Comparison of ENCODE assay signal across 7 cellular contexts in the genomic region with DNA sequence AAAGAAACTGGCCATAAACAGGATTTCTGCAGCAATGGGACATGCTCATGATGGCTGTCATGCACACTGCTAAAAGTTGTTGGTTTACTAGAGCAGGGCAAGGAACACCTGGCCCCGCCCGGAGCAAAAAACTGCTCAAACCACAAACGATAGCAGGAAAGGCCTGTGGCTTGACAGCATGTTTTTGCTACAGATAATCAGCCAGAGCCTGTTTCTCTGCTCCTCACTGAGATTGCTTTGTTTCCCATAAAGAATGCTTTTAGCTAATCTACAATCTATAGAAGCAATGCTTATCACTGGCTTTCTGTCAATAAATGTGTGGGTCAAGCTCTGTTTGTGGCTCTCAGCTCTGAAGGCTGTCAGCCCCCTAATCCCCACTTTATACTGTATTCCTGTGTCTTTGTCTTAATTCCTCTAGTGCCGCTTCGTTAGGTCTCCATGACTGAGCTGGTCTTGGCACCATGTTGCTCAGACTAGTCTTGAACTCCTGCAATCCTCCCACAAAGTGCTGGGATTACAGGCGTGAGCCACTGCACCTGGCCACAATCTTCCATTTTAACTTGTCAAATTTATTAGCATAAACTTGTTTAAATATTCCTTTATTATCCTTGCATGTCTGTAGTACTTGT. TPM values are rescaled to one million over a fixed set of nuclear protein-coding genes. Genes with fewer than 3 reads are reported as not detected.
A peak's percentile ranks its signal among the peaks of the same experiment; 100 is the strongest.
DNase-seq lines count a peak whose midpoint lies in the region; ATAC-seq, FAIRE-seq and TF ChIP-seq lines count a peak whose summit lies in the region.
"Not testable (repeated sequence)": the region's sequence is repeated elsewhere in the genome, so short reads cannot be mapped to it uniquely, and the experiment has no call there.

No MANE protein-coding gene starts in this region.

- H3K4me3 ChIP-seq in CD8-positive, alpha-beta memory T cell (ENCODE audit: low read length): peak overlapping the region; percentile 48
- not testable (repeated sequence) for H3K4me3 ChIP-seq in K562, pancreas

- TF ChIP-seq POLR2A in K562 (conservative IDR thresholded peaks at IDR 0.05): not testable (repeated sequence)

- H3K36me3 ChIP-seq in CD8-positive, alpha-beta memory T cell (ENCODE audit: insufficient read depth, low read length); KOPT-K1 (ENCODE audit: insufficient read depth, low read length); K562 (ENCODE audit: control insufficient read depth, insufficient read depth, low read length); pancreas: not testable (repeated sequence)

- TF ChIP-seq EP300 in K562 (IDR thresholded peaks at IDR 0.05; ENCODE audit: low read length): not testable (repeated sequence)

- peak; percentile 35 for FAIRE-seq in K562 (lab: Jason Lieb, UNC)
- FAIRE-seq in pancreas (lab: Jason Lieb, UNC): not testable (repeated sequence)

- intact Hi-C loops in K562 (cut with micrococcal nuclease); pancreas (cut with DNase I): not testable (repeated sequence)

- peaks cover 26 to 49% (median 46%) of the 10 kb centered on the region in 3 donors for H3K4me1 Mint-ChIP-seq in CD8-positive, alpha-beta memory T cell
- H3K4me1 Mint-ChIP-seq in activated T-helper 17 cell treated with anti-CD3 and anti-CD28 coated beads, Interleukin-2, amount 50 U/mL, for 72 hours: not testable (repeated sequence)

- not testable (repeated sequence) for BruUV-seq in K562 (replicated peaks; lab: Mats Ljungman, UMichigan)

- TF ChIP-seq RAD21 in K562 (CRISPR knock-in tag; conservative IDR thresholded peaks at IDR 0.05 in 1 of 2, IDR thresholded peaks at IDR 0.05 in 1 of 2): not testable (repeated sequence)

- POLR2A ChIA-PET in CD8-positive, alpha-beta memory T cell (lab: Charles Lee): not testable (repeated sequence)
- POLR2A ChIA-PET in K562 (lab: Yijun Ruan, JAX): interaction anchor here (0.6 kb wide), 1 partner anchor 619 kb away, joined by 3 read pairs; no protein-coding TSS in a partner anchor

- H3K9me3 ChIP-seq in CD8-positive, alpha-beta memory T cell (ENCODE audit: low read length); K562 (replicated peaks; ENCODE audit: control insufficient read depth, insufficient read depth, low read depth, low read length); pancreas: not testable (repeated sequence)
- peaks cover 18% of the 10 kb centered on the region for H3K9me3 ChIP-seq in KOPT-K1 (ENCODE audit: insufficient read depth, low read length, poor library complexity, severe bottlenecking)

- CTCF ChIA-PET in CD8-positive, alpha-beta memory T cell (lab: Charles Lee): interaction anchor here (1.3 to 2.1 kb wide), 3 partner anchors 28 to 80 kb away, joined by 5 to 9 read pairs (median 5); partner anchors contain the start of gene XYLB
- CTCF ChIA-PET in K562 (lab: Yijun Ruan, JAX; ENCODE audit: low intra/inter-chr PET ratio): interaction anchor here (0.6 kb wide), 1 partner anchor 789 kb away, joined by 5 read pairs; no protein-coding TSS in a partner anchor

- H3K9me3 Mint-ChIP-seq in CD8-positive, alpha-beta memory T cell; activated T-helper 17 cell treated with anti-CD3 and anti-CD28 coated beads, Interleukin-2, amount 50 U/mL, for 72 hours: not testable (repeated sequence)

- H3K4me3 Mint-ChIP-seq in CD8-positive, alpha-beta memory T cell: peak overlapping the region in 6 of 7 donors; percentile 35 to 80 (median 54)
- H3K4me3 Mint-ChIP-seq in activated T-helper 17 cell treated with anti-CD3 and anti-CD28 coated beads, Interleukin-2, amount 50 U/mL, for 72 hours: not testable (repeated sequence)

- H3K4me2 ChIP-seq in K562 (ENCODE audit: insufficient read depth, low read length): not testable (repeated sequence)

- not testable (repeated sequence) for H3K9ac ChIP-seq in K562 (ENCODE audit: insufficient read depth in 1 of 2, low read depth in 2 of 2, low read length in 2 of 2)

- H4K20me1 ChIP-seq in K562 (replicated peaks; ENCODE audit: control insufficient read depth, insufficient read depth, low read length): not testable (repeated sequence)

- TF ChIP-seq CTCF in K562 (IDR thresholded peaks at IDR 0.05 in 2 of 3, conservative IDR thresholded peaks at IDR 0.05 in 1 of 3; ENCODE audit: insufficient read depth in 2 of 3, low read depth in 1 of 3, low read length in 3 of 3); pancreas (IDR thresholded peaks at IDR 0.05): not testable (repeated sequence)

- not testable (repeated sequence) for H3K9me1 ChIP-seq in K562 (ENCODE audit: control insufficient read depth, insufficient read depth, low read length)

- in situ Hi-C loops in K562 (cut with MboI): not testable (repeated sequence)

- not testable (repeated sequence) for H3K36me3 Mint-ChIP-seq in CD8-positive, alpha-beta memory T cell; activated T-helper 17 cell treated with anti-CD3 and anti-CD28 coated beads, Interleukin-2, amount 50 U/mL, for 72 hours (ENCODE audit: low read depth)

- 13% methylated on average over 6 of the region's 6 CpGs for WGBS in K562 (ENCODE audit: insufficient coverage, low coverage, missing lambda C conversion rate)
- 49 to 57% methylated on average over 6 of the region's 6 CpGs for WGBS in pancreas, 2 donors

- H3K27me3 Mint-ChIP-seq in CD8-positive, alpha-beta memory T cell; activated T-helper 17 cell treated with anti-CD3 and anti-CD28 coated beads, Interleukin-2, amount 50 U/mL, for 72 hours: not testable (repeated sequence)

- H2AFZ ChIP-seq in K562 (ENCODE audit: low read depth, low read length): not testable (repeated sequence)

- peaks cover 30% of the 10 kb centered on the region for H3K4me1 ChIP-seq in CD8-positive, alpha-beta memory T cell (ENCODE audit: insufficient read depth, low read length)
- not testable (repeated sequence) for H3K4me1 ChIP-seq in K562 (replicated peaks in 1 of 2; ENCODE audit: control insufficient read depth in 2 of 2, insufficient read depth in 2 of 2, low read length in 2 of 2); pancreas

- not testable (repeated sequence) for H3K79me2 ChIP-seq in K562 (ENCODE audit: control insufficient read depth, insufficient read depth, low read length)

- not testable (repeated sequence) for H3K27me3 ChIP-seq in CD8-positive, alpha-beta memory T cell (ENCODE audit: insufficient read depth, low read length, poor library complexity, severe bottlenecking); K562 (ENCODE audit: control insufficient read depth in 2 of 2, insufficient read depth in 2 of 2, low read length in 2 of 2); pancreas

- peak overlapping the region in 5 of 8 donors; percentile 27 to 86 (median 51) for H3K27ac Mint-ChIP-seq in CD8-positive, alpha-beta memory T cell
- H3K27ac Mint-ChIP-seq in activated T-helper 17 cell treated with anti-CD3 and anti-CD28 coated beads, Interleukin-2, amount 50 U/mL, for 72 hours: peak overlapping the region; percentile 2

- H3K27ac ChIP-seq in CD8-positive, alpha-beta memory T cell (ENCODE audit: low read depth, low read length); K562 (ENCODE audit: extremely low read depth, low read depth, low read length); pancreas: not testable (repeated sequence)
- H3K27ac ChIP-seq in KOPT-K1 (ENCODE audit: low read depth, low read length, poor library complexity, severe bottlenecking): peak overlapping the region; percentile 86

- ATAC-seq in activated T-helper 17 cell treated with anti-CD3 and anti-CD28 coated beads, Interleukin-2, amount 50 U/mL, for 72 hours (replicated peaks): not testable (repeated sequence)
- peak; percentile 32; the same call in 1 of the 3 replicates for ATAC-seq in K562
- peak in 3 of 4 donors; percentile 30 to 62 (median 44) for ATAC-seq in pancreas

- peak in 3 of 5 donors; percentile 14 to 50 (median 36) for DNase-seq in CD8-positive, alpha-beta memory T cell
- DNase-seq in T-helper 9 cell (peak; percentile 6), islet precursor cell (peak; percentile 68)
- DNase-seq in K562 (ENCODE audit: extremely low read depth in 1 of 4, low spot score in 3 of 4); pancreas: not testable (repeated sequence)

TF ChIP-seq in K562, 482 proteins besides CTCF, POLR2A, EP300 and RAD21:
- peak; percentile 18; the same call in 1 of the 2 replicates for TF ChIP-seq TEAD4 (IDR thresholded peaks at IDR 0.05; ENCODE audit: low read length)
- TF ChIP-seq TEAD4 (CRISPR knock-in tag; IDR thresholded peaks at IDR 0.05; ENCODE audit: borderline replicate concordance): not testable (repeated sequence)
TF ChIP-seq in K562: peak in this region for 1; not testable (repeated sequence) for 481.

RNA-seq across cellular contexts. Expression of gene ACVR2B, which starts 26.8 kb away (rescaled TPM):
- 1 to 10 TPM; 5.5 to 6.0 TPM for total RNA-seq in CD8-positive, alpha-beta memory T cell
- 0.43 TPM for polyA plus RNA-seq in CD8-positive, alpha-beta memory T cell
- 10 to 100 TPM in 1 of 2 donors, 1 to 10 TPM in 1; 7.7 to 12.8 TPM for total RNA-seq in activated T-helper 17 cell treated with anti-CD3 and anti-CD28 coated beads, Interleukin-2, amount 50 U/mL, for 72 hours
- 35.2 and 42.4 TPM in 2 replicates for total RNA-seq in K562 (2011; cell fraction: chromatin; rRNA removed; ENCODE audit: low replicate concordance)
- 25.3 and 32.5 TPM in 2 replicates for total RNA-seq in K562 (2011; cell fraction: nucleolus; rRNA removed)
- total RNA-seq in K562 (2011; cell fraction: nucleoplasm; rRNA removed): 37.7 and 52.2 TPM in 2 replicates
- total RNA-seq in K562 (2014; rRNA removed): 10.8 and 11.8 TPM in 2 replicates
- total RNA-seq in K562 (2014; rRNA removed; fragmentation: Illumina TruSeq; extraction: Trizol): 13.9 and 15.0 TPM in 2 replicates
- total RNA-seq in K562 (2015; rRNA removed; fragmentation: Illumina TruSeq; extraction: Trizol): 7.4 and 7.7 TPM in 2 replicates
- 20.5 and 23.7 TPM in 2 replicates for total RNA-seq in K562 (2021)
- 7.1 and 8.8 TPM in 2 replicates for polyA plus RNA-seq in K562 (2011; rRNA removed)
- 6.7 TPM in 2 replicates for polyA plus RNA-seq in K562 (2011; cell fraction: cytosol; rRNA removed)
- polyA plus RNA-seq in K562 (2011; cell fraction: nucleus; rRNA removed): 11.9 and 12.2 TPM in 2 replicates
- 4.2 and 7.7 TPM in 2 replicates for polyA plus RNA-seq in K562 (2012)
- 5.9 and 6.2 TPM in 2 replicates for polyA plus RNA-seq in K562 (2014; fragmentation: Illumina TruSeq; extraction: Trizol)
- polyA plus RNA-seq in K562 (2014; fragmentation: Nextera tagmentation; extraction: Ambion mirVana): 1 to 10 TPM; 1.8 to 2.6 TPM
- polyA plus RNA-seq in K562 (2014; rRNA removed): 5.5 and 5.8 TPM in 2 replicates
- polyA minus RNA-seq in K562 (2011; rRNA and poly(A)+ RNA removed): 31.8 and 35.4 TPM in 2 replicates
- 23.3 and 29.4 TPM in 2 replicates for polyA minus RNA-seq in K562 (2011; cell fraction: cytosol; rRNA and poly(A)+ RNA removed)
- 13.9 and 18.7 TPM in 2 replicates for polyA minus RNA-seq in K562 (2011; cell fraction: nucleus; rRNA and poly(A)+ RNA removed)
- 10 to 100 TPM in 1 of 6 donors, 1 to 10 TPM in 5; 4.1 to 10.9 (median 5.8) TPM for total RNA-seq in pancreas
- polyA plus RNA-seq in pancreas: 1 to 10 TPM; 1.3 to 2.1 TPM
